Comparison of ENCODE assay signal across 32 cellular contexts in genomic region chr2:136178941-136179601, GRCh38.
"Had no signal": no experiment of that assay in that cellular context is flagged by ENCODE, and none has a peak within 500 bp of the region (broad histone marks: within the 10 kb centered on the region; RNA-seq: fewer than 3 reads in every experiment).

No MANE protein-coding gene starts in this region.

- H3K4me1 ChIP-seq: body of pancreas, prostate gland, sigmoid colon, upper lobe of right lung had no signal

- H3K36me3 Mint-ChIP-seq: immature natural killer cell, mesothelial cell of epicardium had no signal

- ATAC-seq: activated CD4-positive, CD25-positive, alpha-beta regulatory T cell treated with anti-CD3 and anti-CD28 coated beads, Interleukin-2, amount 50 U/mL, for 24 hours; body of pancreas; heart left ventricle; left colon; naive thymus-derived CD4-positive, alpha-beta T cell; stimulated activated naive B cell treated with anti-CD40 and anti-IgM and Interleukin-4, amounts not matched to agents 10 μg/mL and 1 μg/mL and 100 μg/mL, for 72 hours; upper lobe of right lung had no signal

- H3K9me3 Mint-ChIP-seq: immature natural killer cell, mesothelial cell of epicardium had no signal

- FAIRE-seq: colon, endothelial cell of umbilical vein, kidney, small intestine had no signal

- H3K9me3 ChIP-seq: body of pancreas, ovary, prostate gland, sigmoid colon, thyroid gland, upper lobe of right lung had no signal

- H3K4me1 Mint-ChIP-seq: immature natural killer cell, mesothelial cell of epicardium had no signal

- H3K4me3 ChIP-seq: body of pancreas, heart left ventricle, ovary, prostate gland, sigmoid colon, stomach, thyroid gland, upper lobe of right lung had no signal

- DNase-seq: activated CD4-positive, alpha-beta T cell treated with anti-CD3 and anti-CD28 coated beads for 48 hours; activated CD4-positive, alpha-beta T cell treated with anti-CD3 and anti-CD28 coated beads, Interleukin-2, amount 50 U/mL, for 48 hours; activated CD8-positive, alpha-beta memory T cell treated with anti-CD3 and anti-CD28 coated beads for 24 hours; activated effector memory CD4-positive, alpha-beta T cell treated with Interleukin-2 at 50 U/mL for 16 hours; activated naive CD4-positive, alpha-beta T cell treated with Interleukin-2 at 50 U/mL for 16 hours; aorta; body of pancreas; effector CD8-positive, alpha-beta T cell; foreskin fibroblast; heart left ventricle; hypothalamus; immature natural killer cell; kidney; left colon; mammary epithelial cell; naive thymus-derived CD4-positive, alpha-beta T cell; ovary; retina; sigmoid colon; small intestine; stimulated activated CD4-positive, alpha-beta T cell treated with anti-CD3 and anti-CD28 coated beads, Interleukin-4, amount 100 ng/mL, for 4 hours; stimulated activated CD8-positive, alpha-beta memory T cell treated with anti-CD3 and anti-CD28 coated beads, Interleukin-4, amount 100 ng/mL, for 48 hours; stimulated activated naive B cell treated with anti-CD40 and anti-IgM and Interleukin-4, amounts not matched to agents 10 μg/mL and 1 μg/mL and 100 μg/mL, for 72 hours; stomach; thyroid gland; upper lobe of right lung had no signal

- H3K27ac ChIP-seq: body of pancreas, heart left ventricle, ovary, prostate gland, sigmoid colon, stomach, thyroid gland, upper lobe of right lung had no signal

- H3K27me3 Mint-ChIP-seq: activated naive CD8-positive, alpha-beta T cell; stimulated activated naive B cell treated with anti-CD40 and anti-IgM and Interleukin-4, amounts not matched to agents 10 μg/mL and 1 μg/mL and 100 μg/mL, for 72 hours had no signal

- H3K36me3 ChIP-seq: heart left ventricle, ovary, prostate gland, sigmoid colon, stomach, thyroid gland, upper lobe of right lung had no signal

- H3K4me3 Mint-ChIP-seq: immature natural killer cell; mesothelial cell of epicardium; naive thymus-derived CD4-positive, alpha-beta T cell; stimulated activated naive B cell treated with anti-CD40 and anti-IgM and Interleukin-4, amounts not matched to agents 10 μg/mL and 1 μg/mL and 100 μg/mL, for 72 hours had no signal

- H3K27me3 ChIP-seq: body of pancreas, heart left ventricle, ovary, sigmoid colon, stomach, thyroid gland, upper lobe of right lung had no signal

- H3K27ac Mint-ChIP-seq: activated naive CD8-positive, alpha-beta T cell; mesothelial cell of epicardium; stimulated activated naive B cell treated with anti-CD40 and anti-IgM and Interleukin-4, amounts not matched to agents 10 μg/mL and 1 μg/mL and 100 μg/mL, for 72 hours had no signal
